In genomic region chrX:55754861-55755294, GRCh38 we compare ENCODE assay signal across 13 cellular contexts. TPM values are rescaled to one million over a fixed set of nuclear protein-coding genes. Genes with fewer than 3 reads are reported as not detected.
DNase-seq lines count a peak whose midpoint lies in the region; ATAC-seq, FAIRE-seq and TF ChIP-seq lines count a peak whose summit lies in the region.
"Had no signal": no experiment of that assay in that cellular context is flagged by ENCODE, and none has a peak within 500 bp of the region (broad histone marks: within the 10 kb centered on the region; RNA-seq: fewer than 3 reads in every experiment).

No MANE protein-coding gene starts in this region.

- H3K27me3 Mint-ChIP-seq in astrocyte (ENCODE audit: low read depth, unreplicated experiment), result no peaks in the 10 kb centered on the region

- H3K4me3 ChIP-seq in astrocyte (ENCODE audit: insufficient read depth, low read depth, low read length) (no peak overlapping the region), adrenal gland (no peak overlapping the region)
- H3K4me3 ChIP-seq: A549, esophagus muscularis mucosa, vagina had no signal

- no peak for TF ChIP-seq CTCF in astrocyte (IDR thresholded peaks at IDR 0.05; ENCODE audit: insufficient read depth, low read depth, low read length)
- no peak for TF ChIP-seq CTCF in adrenal gland (IDR thresholded peaks at IDR 0.05)

- peak; percentile 29 for ATAC-seq in GM19468 (IDR thresholded peaks at IDR 0.05; ENCODE audit: extremely low read depth, unreplicated experiment)
- peak; percentile 88 for ATAC-seq in HG03025 (IDR thresholded peaks at IDR 0.05; ENCODE audit: low FRiP score, unreplicated experiment)
- ATAC-seq: A549 had no signal

- H2AFZ ChIP-seq in astrocyte (ENCODE audit: low read depth, low read length), result no peak overlapping the region

- H3K4me3 Mint-ChIP-seq in astrocyte (ENCODE audit: unreplicated experiment), result no peak overlapping the region

- no peak for TF ChIP-seq POLR2A in adrenal gland (IDR thresholded peaks at IDR 0.05)

- no peak overlapping the region for H3K27ac ChIP-seq in astrocyte (ENCODE audit: low read depth, low read length)
- H3K27ac ChIP-seq in adrenal gland, result no peak overlapping the region
- H3K27ac ChIP-seq: A549, esophagus muscularis mucosa, vagina had no signal

- peak; percentile 5 for FAIRE-seq in astrocyte (lab: Jason Lieb, UNC)
- FAIRE-seq: A549, RCC 7860 had no signal

- no peaks in the 10 kb centered on the region for H3K79me2 ChIP-seq in astrocyte (ENCODE audit: insufficient read depth, low read length)

- H3K4me1 Mint-ChIP-seq in astrocyte (ENCODE audit: low read depth, unreplicated experiment), result no peaks in the 10 kb centered on the region

- DNase-seq in activated CD4-positive, alpha-beta T cell treated with anti-CD3 and anti-CD28 coated beads, Interleukin-2, amount 50 U/mL, for 48 hours, result peak; percentile 5 to 12
- DNase-seq in activated CD4-positive, alpha-beta T cell treated with anti-CD3 and anti-CD28 coated beads for 1 hour, result no peak
- DNase-seq in astrocyte (ENCODE audit: low read depth), result no peak
- DNase-seq in adrenal gland, result no peak
- DNase-seq in SKM-1 treated with dmso at 0.1 percent for 144 hours (lab: John Stamatoyannopoulos, UW; ENCODE audit: unreplicated experiment), result no peak
- no peak for DNase-seq in NCI-H2107 treated with DMSO at 0.1 percent for 48 hours (lab: John Stamatoyannopoulos, UW; ENCODE audit: unreplicated experiment)
- DNase-seq: NCI-H1105 had no signal

- H4K20me1 ChIP-seq in astrocyte (ENCODE audit: insufficient read depth, low read length), result no peaks in the 10 kb centered on the region

- no peaks in the 10 kb centered on the region for H3K9me3 ChIP-seq in astrocyte (ENCODE audit: insufficient read depth, low read depth, low read length)
- no peaks in the 10 kb centered on the region for H3K9me3 ChIP-seq in adrenal gland (replicated peaks in 1 of 3)
- H3K9me3 ChIP-seq: A549, esophagus muscularis mucosa, vagina had no signal

- 73 to 100% (median 93%) methylated on average over 3 of the region's 3 CpGs for WGBS in adrenal gland, 4 donors

- intact Hi-C loops in adrenal gland (cut with DNase I), result no loop called here

- no peak overlapping the region for H3K27ac Mint-ChIP-seq in astrocyte (ENCODE audit: unreplicated experiment)

- H3K4me2 ChIP-seq in astrocyte (ENCODE audit: low read length), result no peak overlapping the region
- H3K4me2 ChIP-seq: A549 had no signal

- no peaks in the 10 kb centered on the region for H3K9me3 Mint-ChIP-seq in astrocyte (ENCODE audit: unreplicated experiment)

- H3K36me3 ChIP-seq in astrocyte (ENCODE audit: insufficient read depth, low read length) (peaks cover 6% of the 10 kb centered on the region), adrenal gland (replicated peaks in 1 of 2) (peaks cover 0 to 4% of the 10 kb centered on the region in 2 donors)
- H3K36me3 ChIP-seq: vagina had no signal

- no peaks in the 10 kb centered on the region for H3K36me3 Mint-ChIP-seq in astrocyte (ENCODE audit: low read depth, unreplicated experiment)

- H3K4me1 ChIP-seq in astrocyte (ENCODE audit: insufficient read depth, low read length) (no peaks in the 10 kb centered on the region), adrenal gland (replicated peaks in 1 of 2) (no peaks in the 10 kb centered on the region)
- H3K4me1 ChIP-seq: A549, esophagus muscularis mucosa, vagina had no signal

- H3K9ac ChIP-seq in astrocyte (ENCODE audit: low read length), result no peak overlapping the region

- no peaks in the 10 kb centered on the region for H3K27me3 ChIP-seq in astrocyte (ENCODE audit: insufficient read depth, low read length)
- no peaks in the 10 kb centered on the region for H3K27me3 ChIP-seq in adrenal gland
- H3K27me3 ChIP-seq: esophagus muscularis mucosa, vagina had no signal

RNA-seq across cellular contexts. Expression of gene RRAGB, which starts 37.3 kb away (rescaled TPM):
- 13.0 and 13.5 TPM in 2 replicates for total RNA-seq in astrocyte
- total RNA-seq in adrenal gland, result 100 to 1,000 TPM in 1 of 8 donors, 10 to 100 TPM in 7; 12.6 to 215 (median 22.2) TPM
- polyA plus RNA-seq in adrenal gland, result 10 to 100 TPM; 20.9 to 26.8 (median 26.4) TPM

Comparison
In these comparisons a context has a peak if more than half of its experiments do, and no peak if none do; other contexts are left out.
1. DNase-seq: peak in activated CD4-positive, alpha-beta T cell treated with anti-CD3 and anti-CD28 coated beads, Interleukin-2, amount 50 U/mL, for 48 hours (2 of 2); none in activated CD4-positive, alpha-beta T cell treated with anti-CD3 and anti-CD28 coated beads for 1 hour (single experiment), astrocyte (single experiment), adrenal gland (0 of 7), SKM-1 treated with dmso at 0.1 percent for 144 hours (single experiment) and NCI-H2107 treated with DMSO at 0.1 percent for 48 hours (single experiment).